ENCODE assay signal across 9 cellular contexts in the genomic region with DNA sequence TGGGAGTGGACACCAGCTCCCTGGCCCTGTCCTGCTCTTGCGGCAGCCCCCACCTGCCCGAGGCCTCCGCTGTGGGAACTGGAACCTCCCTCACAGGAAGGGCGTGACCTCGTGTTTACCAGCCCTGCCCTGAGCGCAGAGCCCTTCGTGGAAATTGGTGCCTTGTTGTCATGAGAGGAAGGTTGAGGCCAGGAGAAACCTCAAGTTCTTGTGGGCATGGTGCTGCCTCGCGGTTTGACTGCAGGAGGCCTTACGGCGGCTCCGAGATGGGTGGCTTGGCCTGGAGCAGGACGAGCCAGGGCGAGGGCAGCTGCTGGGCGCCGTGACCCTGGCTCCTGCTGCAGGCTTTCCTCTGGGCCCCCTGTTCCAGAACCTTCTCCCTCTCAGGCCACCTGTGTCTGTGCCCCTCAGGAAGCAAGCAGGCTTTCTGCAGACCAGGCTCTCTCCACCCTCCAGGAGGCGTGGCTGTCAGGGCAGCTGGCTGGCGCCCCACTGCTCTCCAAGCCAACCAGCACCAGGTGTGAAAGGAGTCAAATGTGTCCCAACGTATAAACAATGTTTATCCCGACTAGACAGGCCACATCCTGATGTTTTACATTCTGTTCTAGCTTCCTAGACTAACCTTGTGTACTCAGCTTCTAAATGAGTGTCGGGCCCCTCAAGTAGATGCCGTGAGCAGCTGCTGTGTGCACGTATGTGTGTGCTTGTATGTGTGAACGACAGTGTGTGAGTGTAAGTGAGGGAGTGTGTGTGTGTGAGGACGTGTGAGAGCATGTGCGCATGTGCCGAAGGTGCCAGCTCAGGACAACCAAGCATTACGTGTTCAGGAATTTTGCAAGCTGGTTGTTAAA. TPM values are rescaled to one million over a fixed set of nuclear protein-coding genes. Genes with fewer than 3 reads are reported as not detected.
DNase-seq lines count a peak whose midpoint lies in the region; ATAC-seq lines count a peak whose summit lies in the region.
"Had no signal": no experiment of that assay in that cellular context is flagged by ENCODE, and none has a peak within 500 bp of the region (broad histone marks: within the 10 kb centered on the region; RNA-seq: fewer than 3 reads in every experiment).

No MANE protein-coding gene starts in this region.

- no peak overlapping the region for H3K27ac ChIP-seq in rectal smooth muscle tissue (ENCODE audit: low read depth, low read length)

- peak; percentile 30 for DNase-seq in HT-29 (ENCODE audit: low spot score)
- peak; percentile 36 for DNase-seq in NOMO-1 treated with DMSO at 0.1 percent for 48 hours (lab: John Stamatoyannopoulos, UW; ENCODE audit: unreplicated experiment)
- DNase-seq in activated gamma-delta T cell treated with anti-CD3 and anti-CD28 coated beads, Interleukin-2, amount 50 U/mL, for 16 hours (ENCODE audit: low read depth), result peak; percentile 60
- no peak for DNase-seq in ecto neural progenitor cell (ENCODE audit: low spot score)
- DNase-seq in T1000 (lab: John Stamatoyannopoulos, UW), result no peak

- ATAC-seq in GM18870 (IDR thresholded peaks at IDR 0.05; ENCODE audit: unreplicated experiment), result no peak
- no peak for ATAC-seq in HG03565 (IDR thresholded peaks at IDR 0.05; ENCODE audit: unreplicated experiment)

- H3K9ac ChIP-seq in rectal smooth muscle tissue (ENCODE audit: low read length), result no peak overlapping the region

- H3K36me3 ChIP-seq in rectal smooth muscle tissue (ENCODE audit: control insufficient read depth, insufficient read depth, low read length), result no peaks in the 10 kb centered on the region

- no peaks in the 10 kb centered on the region for H3K27me3 ChIP-seq in rectal smooth muscle tissue (ENCODE audit: control insufficient read depth, insufficient read depth, low read length)

- H3K4me3 ChIP-seq in rectal smooth muscle tissue (ENCODE audit: low read length), result peak overlapping the region; percentile 12

- H3K4me1 ChIP-seq in rectal smooth muscle tissue (ENCODE audit: control insufficient read depth, insufficient read depth, low read length), result no peaks in the 10 kb centered on the region

RNA-seq across cellular contexts. Expression of a gene that starts 10.4 kb away (rescaled TPM):
- total RNA-seq in HT-29 (2014; rRNA removed; shearing (Covaris generic)), result 24.9 and 25.1 TPM in 2 replicates

RNA-seq across cellular contexts. Expression of a gene that starts 36.2 kb away (rescaled TPM):
- total RNA-seq in HT-29 (2014; rRNA removed; shearing (Covaris generic)), result not detected in 2 replicates
- total RNA-seq: renal cortical epithelial cell had no signal

Comparison
In these comparisons a context has a peak if more than half of its experiments do, and no peak if none do; other contexts are left out.
1. DNase-seq: peak in HT-29 (single experiment), NOMO-1 treated with DMSO at 0.1 percent for 48 hours (single experiment) and activated gamma-delta T cell treated with anti-CD3 and anti-CD28 coated beads, Interleukin-2, amount 50 U/mL, for 16 hours (single experiment); none in ecto neural progenitor cell (single experiment) and T1000 (single experiment).